ENCODE assay signal across 10 cellular contexts in the genomic region with DNA sequence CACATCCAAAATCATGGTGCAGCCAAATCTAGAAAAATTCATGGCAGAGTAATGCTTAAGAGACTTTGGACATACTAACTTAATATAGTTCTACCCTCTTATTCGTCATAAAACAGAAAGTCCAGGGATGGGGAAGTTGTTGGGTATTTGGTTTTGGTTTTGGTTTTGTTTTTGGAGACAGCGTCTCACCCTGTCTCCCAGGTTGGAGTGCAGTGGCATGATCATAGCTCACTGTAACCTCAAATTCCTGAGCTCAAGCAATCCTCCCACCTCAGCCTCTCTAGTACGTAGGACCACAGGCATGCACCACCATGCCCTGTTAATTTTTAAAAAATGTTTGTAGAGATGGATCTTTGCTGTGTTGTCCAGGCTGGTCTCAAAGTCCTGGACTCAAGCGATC.
A peak's percentile ranks its signal among the peaks of the same experiment; 100 is the strongest.
DNase-seq lines count a peak whose midpoint lies in the region; ATAC-seq and TF ChIP-seq lines count a peak whose summit lies in the region.
"Had no signal": no experiment of that assay in that cellular context is flagged by ENCODE, and none has a peak within 500 bp of the region (broad histone marks: within the 10 kb centered on the region; RNA-seq: fewer than 3 reads in every experiment).

No MANE protein-coding gene starts in this region.

- H3K27me3 ChIP-seq in BLaER1 = no peaks in the 10 kb centered on the region
- no peaks in the 10 kb centered on the region for H3K27me3 ChIP-seq in adipocyte (replicated peaks; ENCODE audit: control insufficient read depth, insufficient read depth, low read length)
- no peaks in the 10 kb centered on the region for H3K27me3 ChIP-seq in heart right ventricle

- H4K20me1 ChIP-seq in BLaER1 = no peaks in the 10 kb centered on the region

- H3K4me3 ChIP-seq in BLaER1 (no peak overlapping the region), adipocyte (ENCODE audit: low read length) (peak overlapping the region; percentile 61), heart right ventricle (no peak overlapping the region)

- H3K9ac ChIP-seq in BLaER1 = no peak overlapping the region
- peak overlapping the region; percentile 32 for H3K9ac ChIP-seq in adipocyte (ENCODE audit: low read length)

- DNase-seq in adipocyte (ENCODE audit: low read depth) (no peak), COLO668 (lab: John Stamatoyannopoulos, UW; ENCODE audit: unreplicated experiment) (no peak), heart right ventricle (no peak)
- no peak for DNase-seq in stimulated activated CD4-positive, alpha-beta T cell treated with anti-CD3 and anti-CD28 coated beads, Interleukin-2, amount 100 ng/mL, for 24 hours
- DNase-seq: stimulated activated CD4-positive, alpha-beta T cell treated with anti-CD3 and anti-CD28 coated beads, Interleukin-1b, Interleukin-23, amount 100 ng/mL, for 48 hours; SW 1271 had no signal

- intact Hi-C loops in heart right ventricle (cut with DNase I) = no loop called here

- H3K36me3 ChIP-seq in BLaER1 (no peaks in the 10 kb centered on the region), adipocyte (ENCODE audit: control insufficient read depth, insufficient read depth, low read length, severe bottlenecking) (no peaks in the 10 kb centered on the region), heart right ventricle (no peaks in the 10 kb centered on the region)

- H3K4me1 ChIP-seq in BLaER1 (peaks cover 18% of the 10 kb centered on the region), adipocyte (ENCODE audit: control insufficient read depth, insufficient read depth, low read length) (peaks cover 8% of the 10 kb centered on the region), heart right ventricle (peaks cover 0 to 3% (median 0%) of the 10 kb centered on the region in 9 donors)

- 83 to 88% methylated on average over 4 of the region's 4 CpGs for WGBS in heart right ventricle, 2 donors

- no peak for TF ChIP-seq CTCF in heart right ventricle (IDR thresholded peaks at IDR 0.05)

- H3K27ac ChIP-seq in BLaER1 (no peak overlapping the region), heart right ventricle (no peak overlapping the region)

- peak; percentile 83 for ATAC-seq in GM21360 (IDR thresholded peaks at IDR 0.05; ENCODE audit: unreplicated experiment)
- peak; percentile 87 for ATAC-seq in HG03354 (IDR thresholded peaks at IDR 0.05; ENCODE audit: poor library complexity, severe bottlenecking, unreplicated experiment)
- no peak for ATAC-seq in GM21737 (IDR thresholded peaks at IDR 0.05; ENCODE audit: unreplicated experiment)
- ATAC-seq in heart right ventricle = no peak

- H3K9me3 ChIP-seq in BLaER1 (no peaks in the 10 kb centered on the region), adipocyte (ENCODE audit: control insufficient read depth, low read length) (no peaks in the 10 kb centered on the region), heart right ventricle (peaks cover 0 to 12% (median 0%) of the 10 kb centered on the region in 11 donors)

- H3K4me2 ChIP-seq in BLaER1 = peak overlapping the region; percentile 33

Comparison
In these comparisons a context has a peak if more than half of its experiments do, and no peak if none do; other contexts are left out.
1. ATAC-seq: peak in GM21360 (single experiment) and HG03354 (single experiment); none in GM21737 (single experiment) and heart right ventricle (0 of 8).